Comparison of ENCODE assay signal across 10 cellular contexts in genomic region chr3:109643590-109643989, GRCh38.
DNase-seq lines count a peak whose midpoint lies in the region; ATAC-seq, FAIRE-seq and TF ChIP-seq lines count a peak whose summit lies in the region.
"Had no signal": no experiment of that assay in that cellular context is flagged by ENCODE, and none has a peak within 500 bp of the region (broad histone marks: within the 10 kb centered on the region; RNA-seq: fewer than 3 reads in every experiment).

No MANE protein-coding gene starts in this region.

- in situ Hi-C loops in astrocyte of the spinal cord (cut with HindIII; ENCODE audit: low sequenced_read_pairs): no loop called here

- H3K27ac ChIP-seq in WERI-Rb-1: no peak overlapping the region
- H3K27ac ChIP-seq: lower lobe of right lung had no signal

- FAIRE-seq in GM12892 (lab: Jason Lieb, UNC): no peak

- DNase-seq in ELR (ENCODE audit: low read depth): peak; percentile 92
- DNase-seq in LHCN-M2 (ENCODE audit: low read depth): peak; percentile 66
- peak; percentile 68 for DNase-seq in astrocyte of the spinal cord (ENCODE audit: low read depth, low spot score)
- DNase-seq in myocyte (ENCODE audit: low read depth): peak; percentile 22
- no peak for DNase-seq in activated effector memory CD4-positive, alpha-beta T cell treated with anti-CD3 and anti-CD28 coated beads, Interleukin-2, amount 50 U/mL, for 16 hours
- no peak for DNase-seq in GM12892 (ENCODE audit: insufficient read length)
- DNase-seq in WERI-Rb-1: no peak
- DNase-seq: activated T-cell treated with anti-CD3 and anti-CD28 coated beads, Interleukin-2, amount 50 U/mL, for 48 hours; lower lobe of right lung had no signal

- TF ChIP-seq CTCF in astrocyte of the spinal cord (IDR thresholded peaks at IDR 0.05; ENCODE audit: low read depth, low read length) (no peak), WERI-Rb-1 (IDR thresholded peaks at IDR 0.05; ENCODE audit: low read depth, low read length) (no peak)

- H3K9me3 ChIP-seq in WERI-Rb-1 (ENCODE audit: severe bottlenecking): no peaks in the 10 kb centered on the region
- H3K9me3 ChIP-seq: lower lobe of right lung had no signal

- no peak for ATAC-seq in GM21360 (IDR thresholded peaks at IDR 0.05; ENCODE audit: unreplicated experiment)
- ATAC-seq: lower lobe of right lung had no signal

- H3K27me3 ChIP-seq in WERI-Rb-1 (ENCODE audit: insufficient read depth, low read depth, severe bottlenecking): no peaks in the 10 kb centered on the region

- no peak overlapping the region for H3K4me3 ChIP-seq in astrocyte of the spinal cord (ENCODE audit: low read depth, low read length)
- H3K4me3 ChIP-seq in WERI-Rb-1 (ENCODE audit: low read depth, low read length): no peak overlapping the region
- H3K4me3 ChIP-seq: lower lobe of right lung had no signal

- TF ChIP-seq POLR2A in GM12892 (IDR thresholded peaks at IDR 0.05; ENCODE audit: low read depth, low read length): no peak

- H3K36me3 ChIP-seq in WERI-Rb-1: no peaks in the 10 kb centered on the region
- H3K36me3 ChIP-seq: lower lobe of right lung had no signal

Comparison
In these comparisons a context has a peak if more than half of its experiments do, and no peak if none do; other contexts are left out.
1. DNase-seq: peak in ELR (single experiment), LHCN-M2 (single experiment), astrocyte of the spinal cord (single experiment) and myocyte (single experiment); none in activated effector memory CD4-positive, alpha-beta T cell treated with anti-CD3 and anti-CD28 coated beads, Interleukin-2, amount 50 U/mL, for 16 hours (single experiment), GM12892 (single experiment) and WERI-Rb-1 (single experiment).